1 cellular context compared by ENCODE assay signal in the genomic region with DNA sequence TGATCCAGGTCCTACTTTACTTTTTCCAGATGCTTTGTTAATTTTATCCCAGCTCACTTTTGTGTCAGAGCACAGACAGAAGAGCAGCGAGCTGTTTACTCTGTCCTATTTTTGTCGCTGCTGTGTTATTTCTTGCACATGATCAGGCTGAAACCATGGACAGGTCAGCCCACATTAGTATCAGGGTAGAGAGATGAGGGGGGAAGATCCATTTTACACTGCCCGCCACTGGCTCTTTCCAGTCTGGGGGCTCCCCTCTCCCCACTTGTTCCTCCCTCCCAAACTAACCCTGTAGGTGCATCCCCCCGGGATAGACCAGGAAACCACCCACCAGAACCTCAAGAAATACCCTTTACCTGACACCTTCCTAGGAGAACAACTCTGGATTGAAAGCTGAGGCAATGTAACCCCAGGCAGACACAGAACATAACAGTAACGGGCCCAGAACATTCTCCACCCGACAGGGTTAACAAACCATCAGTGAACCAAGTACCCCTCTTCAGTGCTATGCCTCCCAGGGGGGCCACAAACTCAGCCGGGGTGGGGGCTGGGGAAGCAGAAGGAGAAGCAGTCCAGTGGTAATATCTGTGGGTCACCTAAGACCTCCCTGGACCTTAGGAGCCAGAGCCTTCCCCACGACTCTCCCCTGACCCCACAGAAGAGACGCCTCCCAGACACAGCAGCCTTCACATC.
TF ChIP-seq lines count a peak whose summit lies in the region.

No MANE protein-coding gene starts in this region.

TF ChIP-seq in HEK293T, 16 proteins besides CTCF, POLR2A, EP300 and RAD21:
- TF ChIP-seq HDGF (IDR thresholded peaks at IDR 0.05; ENCODE audit: borderline replicate concordance), result no peak
- no peak for TF ChIP-seq L3MBTL2 (conservative IDR thresholded peaks at IDR 0.05)
- no peak for TF ChIP-seq BHLHE40 (IDR thresholded peaks at IDR 0.05; ENCODE audit: borderline replicate concordance)
- no peak for TF ChIP-seq FOXA1 (IDR thresholded peaks at IDR 0.05)
- TF ChIP-seq FOXM1 (IDR thresholded peaks at IDR 0.05; ENCODE audit: borderline replicate concordance), result no peak
- TF ChIP-seq FOXK2 (IDR thresholded peaks at IDR 0.05), result no peak
- TF ChIP-seq LEF1 (IDR thresholded peaks at IDR 0.05; ENCODE audit: borderline replicate concordance), result no peak
- TF ChIP-seq ARNT (IDR thresholded peaks at IDR 0.05), result no peak
- TF ChIP-seq, protein P1, sequence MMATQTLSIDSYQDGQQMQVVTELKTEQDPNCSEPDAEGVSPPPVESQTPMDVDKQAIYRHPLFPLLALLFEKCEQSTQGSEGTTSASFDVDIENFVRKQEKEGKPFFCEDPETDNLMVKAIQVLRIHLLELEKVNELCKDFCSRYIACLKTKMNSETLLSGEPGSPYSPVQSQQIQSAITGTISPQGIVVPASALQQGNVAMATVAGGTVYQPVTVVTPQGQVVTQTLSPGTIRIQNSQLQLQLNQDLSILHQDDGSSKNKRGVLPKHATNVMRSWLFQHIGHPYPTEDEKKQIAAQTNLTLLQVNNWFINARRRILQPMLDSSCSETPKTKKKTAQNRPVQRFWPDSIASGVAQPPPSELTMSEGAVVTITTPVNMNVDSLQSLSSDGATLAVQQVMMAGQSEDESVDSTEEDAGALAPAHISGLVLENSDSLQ (IDR thresholded peaks at IDR 0.05), result no peak
- no peak for TF ChIP-seq SP1 (IDR thresholded peaks at IDR 0.05)
- TF ChIP-seq NFRKB (IDR thresholded peaks at IDR 0.05), result no peak
- no peak for TF ChIP-seq ZNF384 (IDR thresholded peaks at IDR 0.05)
- no peak for TF ChIP-seq ELF4 (IDR thresholded peaks at IDR 0.05)
- TF ChIP-seq CTBP1 (IDR thresholded peaks at IDR 0.05; ENCODE audit: borderline replicate concordance), result no peak
- TF ChIP-seq SUZ12 (IDR thresholded peaks at IDR 0.05), result no peak
- no peak for TF ChIP-seq TARDBP (IDR thresholded peaks at IDR 0.05)
